1 cellular context compared by ENCODE assay signal in the genomic region with DNA sequence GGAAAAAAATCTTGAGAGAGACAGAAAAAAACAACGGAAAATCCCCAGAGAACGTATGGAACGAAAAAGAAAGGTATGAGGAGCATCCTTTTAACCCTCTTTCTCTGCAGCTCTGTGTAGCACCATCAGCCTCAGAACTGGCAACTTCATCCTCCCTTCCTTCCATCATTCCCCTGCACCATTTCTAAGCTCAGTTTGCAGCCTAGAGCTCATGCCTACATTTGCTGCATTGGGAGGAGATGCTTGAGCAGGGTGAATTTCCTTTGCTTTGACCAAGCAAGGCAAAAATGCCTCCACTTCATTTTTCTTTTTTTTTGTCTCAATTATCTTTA.
TF ChIP-seq lines count a peak whose summit lies in the region.

No MANE protein-coding gene starts in this region.

TF ChIP-seq in HepG2, 621 proteins besides CTCF, POLR2A, EP300 and RAD21 (continued from another document):
- TF ChIP-seq FOXP4 (CRISPR knock-in tag; IDR thresholded peaks at IDR 0.05) (no peak), E2F1 (CRISPR knock-in tag; IDR thresholded peaks at IDR 0.05) (no peak), BRD4 (CRISPR knock-in tag; IDR thresholded peaks at IDR 0.05) (no peak), ZNF749 (CRISPR knock-in tag; IDR thresholded peaks at IDR 0.05; ENCODE audit: borderline replicate concordance) (no peak), GATA4 (IDR thresholded peaks at IDR 0.05; ENCODE audit: borderline replicate concordance, low read depth) (0 out of 2 replicates have a peak, but pooled peaks have one; percentile 1), SAP130 (CRISPR knock-in tag; IDR thresholded peaks at IDR 0.05; ENCODE audit: low read depth) (0 out of 2 replicates have a peak, but pooled peaks have one; percentile 12), TBX3 (IDR thresholded peaks at IDR 0.05; ENCODE audit: borderline replicate concordance) (no peak), CC2D1A (CRISPR knock-in tag; IDR thresholded peaks at IDR 0.05) (no peak), SMARCE1 (IDR thresholded peaks at IDR 0.05; ENCODE audit: borderline replicate concordance) (no peak)
- TF ChIP-seq, protein P1, sequence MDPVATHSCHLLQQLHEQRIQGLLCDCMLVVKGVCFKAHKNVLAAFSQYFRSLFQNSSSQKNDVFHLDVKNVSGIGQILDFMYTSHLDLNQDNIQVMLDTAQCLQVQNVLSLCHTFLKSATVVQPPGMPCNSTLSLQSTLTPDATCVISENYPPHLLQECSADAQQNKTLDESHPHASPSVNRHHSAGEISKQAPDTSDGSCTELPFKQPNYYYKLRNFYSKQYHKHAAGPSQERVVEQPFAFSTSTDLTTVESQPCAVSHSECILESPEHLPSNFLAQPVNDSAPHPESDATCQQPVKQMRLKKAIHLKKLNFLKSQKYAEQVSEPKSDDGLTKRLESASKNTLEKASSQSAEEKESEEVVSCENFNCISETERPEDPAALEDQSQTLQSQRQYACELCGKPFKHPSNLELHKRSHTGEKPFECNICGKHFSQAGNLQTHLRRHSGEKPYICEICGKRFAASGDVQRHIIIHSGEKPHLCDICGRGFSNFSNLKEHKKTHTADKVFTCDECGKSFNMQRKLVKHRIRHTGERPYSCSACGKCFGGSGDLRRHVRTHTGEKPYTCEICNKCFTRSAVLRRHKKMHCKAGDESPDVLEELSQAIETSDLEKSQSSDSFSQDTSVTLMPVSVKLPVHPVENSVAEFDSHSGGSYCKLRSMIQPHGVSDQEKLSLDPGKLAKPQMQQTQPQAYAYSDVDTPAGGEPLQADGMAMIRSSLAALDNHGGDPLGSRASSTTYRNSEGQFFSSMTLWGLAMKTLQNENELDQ (CRISPR knock-in tag; IDR thresholded peaks at IDR 0.05; ENCODE audit: borderline replicate concordance), result no peak
